Comparison of ENCODE assay signal across 15 cellular contexts in genomic region chr7:1642291-1642728, GRCh38.
"Had no signal": no experiment of that assay in that cellular context is flagged by ENCODE, and none has a peak within 500 bp of the region (broad histone marks: within the 10 kb centered on the region; RNA-seq: fewer than 3 reads in every experiment).

No MANE protein-coding gene starts in this region.

- H3K4me1 ChIP-seq: pancreas had no signal

- H3K4me3 ChIP-seq: gastrocnemius medialis, heart right ventricle, pancreas, smooth muscle cell, testis, tibial nerve had no signal

- H3K9me3 ChIP-seq: gastrocnemius medialis, pancreas, testis had no signal

- DNase-seq: effector memory CD4-positive, alpha-beta T cell; gastrocnemius medialis; heart right ventricle; hypothalamus; left cardiac atrium; left ventricle myocardium superior; mesendoderm; naive B cell; nucleus accumbens; stimulated activated CD4-positive, alpha-beta T cell treated with anti-CD3 and anti-CD28 coated beads, Interleukin-2, amount 100 ng/mL, for 48 hours; stimulated activated CD8-positive, alpha-beta memory T cell treated with anti-CD3 and anti-CD28 coated beads, Interleukin-4, amount 100 ng/mL, for 48 hours; testis had no signal

- H3K4me2 ChIP-seq: smooth muscle cell had no signal

- H3K36me3 ChIP-seq: gastrocnemius medialis, heart right ventricle, pancreas, tibial nerve had no signal

- H3K27ac ChIP-seq: gastrocnemius medialis, heart right ventricle, pancreas, testis, tibial nerve had no signal

- H3K27me3 ChIP-seq: gastrocnemius medialis, pancreas, testis had no signal
